In genomic region chr6:20205722-20206154, GRCh38 we compare ENCODE assay signal across 14 cellular contexts. TPM values are rescaled to one million over a fixed set of nuclear protein-coding genes. Genes with fewer than 3 reads are reported as not detected.
DNase-seq lines count a peak whose midpoint lies in the region; ATAC-seq and TF ChIP-seq lines count a peak whose summit lies in the region.
"Had no signal": no experiment of that assay in that cellular context is flagged by ENCODE, and none has a peak within 500 bp of the region (broad histone marks: within the 10 kb centered on the region; RNA-seq: fewer than 3 reads in every experiment).

No MANE protein-coding gene starts in this region.

- H3K36me3 ChIP-seq in spleen = no peaks in the 10 kb centered on the region
- H3K36me3 ChIP-seq: thoracic aorta had no signal

- H3K36me3 Mint-ChIP-seq in T-helper 1 cell treated with Interleukin-12 subunit alpha and Interleukin-12 subunit beta and Interleukin-4 antibody, amounts not matched to agents 30 μg/mL and 1 μg/mL, for 36 hours (ENCODE audit: low read depth) = peaks cover 8% of the 10 kb centered on the region
- peaks cover 5% of the 10 kb centered on the region for H3K36me3 Mint-ChIP-seq in central memory CD8-positive, alpha-beta T cell (ENCODE audit: insufficient read depth)

- TF ChIP-seq CTCF in NB4 (IDR thresholded peaks at IDR 0.05; ENCODE audit: low read depth, low read length) = no peak
- no peak for TF ChIP-seq CTCF in spleen (IDR thresholded peaks at IDR 0.05 in 8 of 11, conservative IDR thresholded peaks at IDR 0.05 in 3 of 11)

- intact Hi-C loops in spleen (cut with DNase I; ENCODE audit: low total_unique reads) = no loop called here

- H3K9me3 ChIP-seq in spleen = no peaks in the 10 kb centered on the region
- H3K9me3 ChIP-seq: thoracic aorta had no signal

- peak overlapping the region; percentile 62 to 89 (median 80) for H3K27ac ChIP-seq in spleen
- H3K27ac ChIP-seq: thoracic aorta had no signal

- TF ChIP-seq POLR2A in NB4 (IDR thresholded peaks at IDR 0.05; ENCODE audit: extremely low read depth, insufficient read length) (no peak), spleen (IDR thresholded peaks at IDR 0.05) (no peak)

- H3K27ac Mint-ChIP-seq in T-helper 1 cell treated with Interleukin-12 subunit alpha and Interleukin-12 subunit beta and Interleukin-4 antibody, amounts not matched to agents 30 μg/mL and 1 μg/mL, for 36 hours = peak overlapping the region; percentile 97
- H3K27ac Mint-ChIP-seq in central memory CD8-positive, alpha-beta T cell (ENCODE audit: low read depth) = peak overlapping the region; percentile 87

- peaks cover 5 to 98% (median 64%) of the 10 kb centered on the region in 6 donors for H3K4me1 ChIP-seq in spleen

- peak overlapping the region; percentile 91 for H3K4me3 Mint-ChIP-seq in T-helper 1 cell treated with Interleukin-12 subunit alpha and Interleukin-12 subunit beta and Interleukin-4 antibody, amounts not matched to agents 30 μg/mL and 1 μg/mL, for 36 hours
- H3K4me3 Mint-ChIP-seq in central memory CD8-positive, alpha-beta T cell = peak overlapping the region; percentile 79

- ATAC-seq in central memory CD8-positive, alpha-beta T cell (replicated peaks; ENCODE audit: extremely low read depth, poor library complexity, severe bottlenecking) = no peak
- no peak for ATAC-seq in GM19455 (IDR thresholded peaks at IDR 0.05; ENCODE audit: unreplicated experiment)
- no peak for ATAC-seq in GM19351 (IDR thresholded peaks at IDR 0.05; ENCODE audit: unreplicated experiment)
- ATAC-seq in HG02870 (IDR thresholded peaks at IDR 0.05; ENCODE audit: unreplicated experiment) = no peak
- ATAC-seq: HepG2 had no signal

- 21 to 68% (median 37%) methylated on average over 6 of the region's 6 CpGs for WGBS in spleen, 5 donors

- DNase-seq in T-helper 1 cell (no peak), NB4 (ENCODE audit: low read depth) (peak; percentile 87), spleen (peak; percentile 79)
- DNase-seq in central memory CD8-positive, alpha-beta T cell (ENCODE audit: low spot score in 2 of 2) = no peak
- DNase-seq: activated CD4-positive, alpha-beta T cell treated with anti-CD3 and anti-CD28 coated beads for 4 hours; islet precursor cell; NCI-H2107; stimulated activated CD4-positive, alpha-beta T cell treated with anti-CD3 and anti-CD28 coated beads, Interleukin-4, amount 100 ng/mL, for 1 hour had no signal

- no peaks in the 10 kb centered on the region for H3K27me3 Mint-ChIP-seq in T-helper 1 cell treated with Interleukin-12 subunit alpha and Interleukin-12 subunit beta and Interleukin-4 antibody, amounts not matched to agents 30 μg/mL and 1 μg/mL, for 36 hours (ENCODE audit: low read depth)
- no peaks in the 10 kb centered on the region for H3K27me3 Mint-ChIP-seq in central memory CD8-positive, alpha-beta T cell

- H3K4me1 Mint-ChIP-seq in T-helper 1 cell treated with Interleukin-12 subunit alpha and Interleukin-12 subunit beta and Interleukin-4 antibody, amounts not matched to agents 30 μg/mL and 1 μg/mL, for 36 hours (ENCODE audit: low read depth) = peaks cover 68% of the 10 kb centered on the region
- H3K4me1 Mint-ChIP-seq in central memory CD8-positive, alpha-beta T cell = peaks cover 58% of the 10 kb centered on the region

- H3K4me3 ChIP-seq in NB4 (ENCODE audit: low read depth, low read length) (no peak overlapping the region), spleen (peak overlapping the region in 2 of 8 donors; percentile 21 to 56)
- H3K4me3 ChIP-seq: thoracic aorta had no signal

- H3K9me3 Mint-ChIP-seq in T-helper 1 cell treated with Interleukin-12 subunit alpha and Interleukin-12 subunit beta and Interleukin-4 antibody, amounts not matched to agents 30 μg/mL and 1 μg/mL, for 36 hours = no peaks in the 10 kb centered on the region
- H3K9me3 Mint-ChIP-seq in central memory CD8-positive, alpha-beta T cell = no peaks in the 10 kb centered on the region

- H3K27me3 ChIP-seq in spleen (replicated peaks in 1 of 7) = no peaks in the 10 kb centered on the region

RNA-seq across cellular contexts. Expression of gene MBOAT1, which starts 6.5 kb away (rescaled TPM):
- total RNA-seq in spleen = 10 to 100 TPM in 6 of 7 donors, 1 to 10 TPM in 1; 9.1 to 14.9 (median 12.6) TPM
- 1 to 10 TPM; 1.0 to 1.8 (median 1.1) TPM for polyA plus RNA-seq in spleen
- total RNA-seq: HepG2 had no signal
- polyA plus RNA-seq: HepG2 had no signal

Comparison
In these comparisons a context has a peak if more than half of its experiments do, and no peak if none do; other contexts are left out.
1. DNase-seq: peak in NB4 (single experiment) and spleen (single experiment); none in T-helper 1 cell (0 of 5) and central memory CD8-positive, alpha-beta T cell (0 of 2).